ENCODE assay signal across 8 cellular contexts in genomic region chr7:18345641-18346234, GRCh38.
DNase-seq lines count a peak whose midpoint lies in the region; ATAC-seq lines count a peak whose summit lies in the region.

No MANE protein-coding gene starts in this region.

- DNase-seq in Right ventricle myocardium superior, result no peak
- DNase-seq in cardiac septum (ENCODE audit: low spot score), result no peak
- DNase-seq in NCI-H2227 (lab: John Stamatoyannopoulos, UW; ENCODE audit: unreplicated experiment), result peak; percentile 66
- peak; percentile 5 for DNase-seq in activated CD4-positive, alpha-beta T cell treated with anti-CD3 and anti-CD28 coated beads, Interleukin-2, amount 50 U/mL, for 1 hour
- DNase-seq in globus pallidus (ENCODE audit: low spot score), result peak; percentile 35
- DNase-seq in putamen (ENCODE audit: low spot score), result peak; percentile 57
- DNase-seq in NK-92 (lab: John Stamatoyannopoulos, UW; ENCODE audit: unreplicated experiment), result no peak

- intact Hi-C loops in Right ventricle myocardium superior (cut with DNase I) (loop anchor here (5.0 to 10.0 kb wide), 2 partner anchors 373 to 661 kb away; no protein-coding TSS in a partner anchor), cardiac septum (cut with DNase I) (loop anchor here (10.0 kb wide), 2 partner anchors 371 to 571 kb away; no protein-coding TSS in a partner anchor)

- ATAC-seq in Right ventricle myocardium superior (ENCODE audit: poor library complexity) (peak; percentile 55), HG02798 (IDR thresholded peaks at IDR 0.05; ENCODE audit: poor library complexity, unreplicated experiment) (peak; percentile 72)

Comparison
In these comparisons a context has a peak if more than half of its experiments do, and no peak if none do; other contexts are left out.
1. DNase-seq: peak in NCI-H2227 (single experiment), activated CD4-positive, alpha-beta T cell treated with anti-CD3 and anti-CD28 coated beads, Interleukin-2, amount 50 U/mL, for 1 hour (single experiment), globus pallidus (single experiment) and putamen (single experiment); none in Right ventricle myocardium superior (single experiment), cardiac septum (single experiment) and NK-92 (single experiment).